8 cellular contexts compared by ENCODE assay signal in genomic region chrX:101390664-101391525, GRCh38. TPM values are rescaled to one million over a fixed set of nuclear protein-coding genes. Genes with fewer than 3 reads are reported as not detected.
A peak's percentile ranks its signal among the peaks of the same experiment; 100 is the strongest.
DNase-seq lines count a peak whose midpoint lies in the region; ATAC-seq, FAIRE-seq and TF ChIP-seq lines count a peak whose summit lies in the region.

Gene RPL36A, plus strand, starts transcription at chrX:101391011. Its CDS starts 33 bp downstream, at chrX:101391044.

- H3K4me1 Mint-ChIP-seq in Caco-2 (ENCODE audit: low read depth, unreplicated experiment) (peaks cover 4% of the 10 kb centered on the region), endothelial cell (ENCODE audit: unreplicated experiment) (peaks cover 8% of the 10 kb centered on the region)

- H3K4me3 Mint-ChIP-seq in Caco-2 (ENCODE audit: unreplicated experiment) (peak within 1 kb of the TSS; percentile 87), endothelial cell (ENCODE audit: unreplicated experiment) (peak within 1 kb of the TSS; percentile 93)

- peak; percentile 84 for ATAC-seq in GM21367 (IDR thresholded peaks at IDR 0.05; ENCODE audit: unreplicated experiment)

- no peaks in the 10 kb centered on the region for H3K4me1 ChIP-seq in Caco-2

- TF ChIP-seq CTCF in Caco-2 (IDR thresholded peaks at IDR 0.05; ENCODE audit: insufficient read depth in 1 of 2, low read depth in 1 of 2, low read length in 1 of 2, severe bottlenecking in 1 of 2, unreplicated experiment in 1 of 2), result peak; percentile 33 to 77
- TF ChIP-seq CTCF in endothelial cell (IDR thresholded peaks at IDR 0.05; ENCODE audit: unreplicated experiment), result no peak

- H3K27me3 ChIP-seq in Caco-2 (replicated peaks; ENCODE audit: control insufficient read depth, insufficient read depth, low read length), result no peaks in the 10 kb centered on the region

- FAIRE-seq in HTR-8/SVneo (lab: Jason Lieb, UNC), result no peak

- POLR2A ChIA-PET in Caco-2 (lab: Charles Lee), result interaction anchor here (0.6 to 1.5 kb wide), 5 partner anchors 17 to 388 kb away, joined by 3 to 11 read pairs (median 7); partner anchors contain the start of genes GLA, HNRNPH2 and TIMM8A

- H3K36me3 ChIP-seq in Caco-2 (ENCODE audit: control insufficient read depth, insufficient read depth, low read length), result no peaks in the 10 kb centered on the region

- peaks cover 49% of the 10 kb centered on the region for H3K36me3 Mint-ChIP-seq in Caco-2 (ENCODE audit: insufficient read depth, unreplicated experiment)
- no peaks in the 10 kb centered on the region for H3K36me3 Mint-ChIP-seq in endothelial cell (ENCODE audit: low read depth, unreplicated experiment)

- CTCF ChIA-PET in Caco-2 (lab: Charles Lee), result interaction anchor here (1.0 to 1.2 kb wide), 2 partner anchors 16 to 43 kb away, joined by 3 to 4 read pairs; partner anchors contain the start of gene GLA

- no peaks in the 10 kb centered on the region for H3K9me3 ChIP-seq in Caco-2

- H3K4me3 ChIP-seq in Caco-2 (ENCODE audit: low read depth, low read length), result peak within 1 kb of the TSS; percentile 54

- H3K27me3 Mint-ChIP-seq in Caco-2 (ENCODE audit: insufficient read depth, unreplicated experiment) (no peaks in the 10 kb centered on the region), endothelial cell (ENCODE audit: unreplicated experiment) (no peaks in the 10 kb centered on the region)

- intact Hi-C loops in Caco-2 (cut with micrococcal nuclease; ENCODE audit: unreplicated experiment), result loop anchor here (1.0 kb wide), 2 partner anchors 16 to 43 kb away; partner anchors contain the start of genes GLA and TIMM8A

- BruUV-seq in Caco-2 (replicated peaks; lab: Mats Ljungman, UMichigan), result TSS peak; percentile 59

- DNase-seq in Caco-2, result peak; percentile 87 to 90
- DNase-seq in HTR-8/SVneo (ENCODE audit: insufficient read length, low spot score), result peak; percentile 62
- DNase-seq in NOMO-1 treated with DMSO at 0.1 percent for 48 hours (lab: John Stamatoyannopoulos, UW; ENCODE audit: unreplicated experiment), result peak; percentile 93
- DNase-seq in activated CD8-positive, alpha-beta memory T cell treated with anti-CD3 and anti-CD28 coated beads for 48 hours (ENCODE audit: low read depth in 2 of 3, low spot score in 2 of 3), result peak; percentile 46 to 67 (median 60)
- peak; percentile 74 for DNase-seq in endothelial cell (ENCODE audit: low spot score)
- DNase-seq in midbrain (lab: John Stamatoyannopoulos, UW), result peak; percentile 83
- peak; percentile 48 to 65 for DNase-seq in stimulated activated CD8-positive, alpha-beta memory T cell treated with anti-CD3 and anti-CD28 coated beads, Interleukin-2, amount 100 ng/mL, for 1 hour (ENCODE audit: low read depth in 2 of 2)

- H3K9me3 Mint-ChIP-seq in Caco-2 (ENCODE audit: unreplicated experiment) (no peaks in the 10 kb centered on the region), endothelial cell (ENCODE audit: unreplicated experiment) (no peaks in the 10 kb centered on the region)

- H3K27ac Mint-ChIP-seq in Caco-2 (ENCODE audit: unreplicated experiment) (peak within 1 kb of the TSS; percentile 96), endothelial cell (ENCODE audit: unreplicated experiment) (peak within 1 kb of the TSS; percentile 92)

RNA-seq across cellular contexts. Expression of gene RPL36A, which starts in this region (rescaled TPM):
- total RNA-seq in Caco-2 (2022) (377 and 381 TPM in 2 replicates), endothelial cell (ENCODE audit: unreplicated experiment) (225 TPM)

Comparison
In these comparisons a context has a peak if more than half of its experiments do, and no peak if none do; other contexts are left out.
1. Peak in every context shown above with its lines: DNase-seq, ATAC-seq and H3K4me3 ChIP-seq.